ENCODE assay signal across 16 cellular contexts in the genomic region with DNA sequence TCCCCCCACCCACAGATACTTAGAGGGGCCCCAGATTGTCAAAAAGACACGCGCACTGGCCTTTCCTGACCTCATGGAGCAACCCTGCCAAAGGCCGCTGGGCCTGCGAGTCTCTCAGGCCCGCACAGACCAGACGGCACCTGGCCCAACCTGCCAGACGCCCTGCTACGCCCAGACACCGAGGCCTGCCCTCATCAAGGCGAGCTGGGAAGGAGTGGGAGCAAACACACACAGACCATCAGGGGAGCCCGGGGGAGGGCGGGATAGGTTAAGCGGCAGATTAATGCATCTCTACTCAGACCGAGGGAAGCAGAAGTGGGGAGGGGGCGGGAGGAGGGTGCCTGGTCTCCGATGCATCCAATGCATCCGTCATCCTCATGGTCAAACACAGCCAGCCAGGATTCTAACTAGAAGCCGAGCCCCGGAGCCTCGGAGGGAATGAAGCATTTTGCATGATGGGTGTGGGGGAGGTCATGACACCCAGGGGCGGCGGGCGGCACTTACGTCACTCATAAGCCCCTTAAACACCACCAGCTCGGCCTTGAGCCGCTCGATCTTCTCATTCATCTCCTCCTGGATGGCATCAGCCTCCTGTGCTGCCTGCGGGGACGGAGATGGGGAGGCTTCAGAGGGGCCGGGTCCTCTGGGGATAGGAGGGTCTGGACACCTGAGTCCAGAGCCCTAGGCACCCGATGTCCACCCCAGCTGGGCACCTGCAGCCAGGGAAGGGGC. TPM values are rescaled to one million over a fixed set of nuclear protein-coding genes. Genes with fewer than 3 reads are reported as not detected.
A peak's percentile ranks its signal among the peaks of the same experiment; 100 is the strongest.
DNase-seq lines count a peak whose midpoint lies in the region; TF ChIP-seq lines count a peak whose summit lies in the region.
"Had no signal": no experiment of that assay in that cellular context is flagged by ENCODE, and none has a peak within 500 bp of the region (broad histone marks: within the 10 kb centered on the region; RNA-seq: fewer than 3 reads in every experiment).

No MANE protein-coding gene starts in this region.

- peaks cover 55% of the 10 kb centered on the region for H4K20me1 ChIP-seq in BLaER1

- no peak overlapping the region for H3K27ac ChIP-seq in BLaER1
- H3K27ac ChIP-seq in HUES6 (ENCODE audit: low read depth, low read length) = 0 out of 2 replicates have a peak overlapping the region, but pooled peaks have one; percentile 11
- no peak overlapping the region for H3K27ac ChIP-seq in uterus
- H3K27ac ChIP-seq in breast epithelium = no peak overlapping the region

- H3K9me3 Mint-ChIP-seq in mesothelial cell of epicardium = no peaks in the 10 kb centered on the region
- H3K9me3 Mint-ChIP-seq: CD14-positive monocyte had no signal

- no peaks in the 10 kb centered on the region for H3K27me3 Mint-ChIP-seq in mesothelial cell of epicardium (ENCODE audit: low read depth)

- TF ChIP-seq CTCF in mesothelial cell of epicardium (IDR thresholded peaks at IDR 0.05; ENCODE audit: unreplicated experiment) = no peak
- no peak for TF ChIP-seq CTCF in uterus (IDR thresholded peaks at IDR 0.05)
- TF ChIP-seq CTCF in breast epithelium (IDR thresholded peaks at IDR 0.05) = no peak

- H3K4me1 ChIP-seq in BLaER1 = peaks cover 36% of the 10 kb centered on the region
- H3K4me1 ChIP-seq in HUES6 (ENCODE audit: control insufficient read depth, insufficient read depth, low read length) = peaks cover 23% of the 10 kb centered on the region
- H3K4me1 ChIP-seq in uterus = peaks cover 12 to 16% of the 10 kb centered on the region in 2 donors
- peaks cover 13 to 14% of the 10 kb centered on the region in 2 donors for H3K4me1 ChIP-seq in breast epithelium

- peak; percentile 73 for DNase-seq in cerebellum (ENCODE audit: low spot score)
- no peak for DNase-seq in mesothelial cell of epicardium (ENCODE audit: low spot score in 2 of 2, unreplicated experiment in 2 of 2)
- DNase-seq in uterus = no peak
- DNase-seq in breast epithelium (ENCODE audit: low spot score in 2 of 2) = no peak
- DNase-seq in NCI-H526 (lab: John Stamatoyannopoulos, UW) = no peak
- DNase-seq in MV-4-11 (lab: John Stamatoyannopoulos, UW) = no peak
- DNase-seq: NCI-H1436, NCI-H2029, NCI-H2171, NCI-H446, Right ventricle myocardium superior, SK-N-SH had no signal

- TF ChIP-seq POLR2A in uterus (IDR thresholded peaks at IDR 0.05) (no peak), breast epithelium (IDR thresholded peaks at IDR 0.05) (no peak)

- H3K27me3 ChIP-seq in BLaER1 = no peaks in the 10 kb centered on the region
- no peaks in the 10 kb centered on the region for H3K27me3 ChIP-seq in HUES6 (ENCODE audit: control insufficient read depth, insufficient read depth, low read length)
- H3K27me3 ChIP-seq in uterus = no peaks in the 10 kb centered on the region
- no peaks in the 10 kb centered on the region for H3K27me3 ChIP-seq in breast epithelium

- H3K4me1 Mint-ChIP-seq in mesothelial cell of epicardium = peaks cover 31% of the 10 kb centered on the region

- H3K36me3 Mint-ChIP-seq in mesothelial cell of epicardium = peaks cover 3% of the 10 kb centered on the region

- H3K36me3 ChIP-seq in BLaER1 (peaks cover 60% of the 10 kb centered on the region), HUES6 (ENCODE audit: control insufficient read depth, insufficient read depth, low read length) (0 out of 2 replicates have a peak, but pooled peaks cover 3% of the 10 kb centered on the region), uterus (no peaks in the 10 kb centered on the region), breast epithelium (no peaks in the 10 kb centered on the region)

- peak overlapping the region; percentile 50 for H3K27ac Mint-ChIP-seq in mesothelial cell of epicardium

- H3K4me3 ChIP-seq in BLaER1 (no peak overlapping the region), HUES6 (ENCODE audit: low read depth, low read length) (no peak overlapping the region), uterus (no peak overlapping the region), breast epithelium (no peak overlapping the region)

- no peak overlapping the region for H3K4me3 Mint-ChIP-seq in mesothelial cell of epicardium
- H3K4me3 Mint-ChIP-seq: CD14-positive monocyte had no signal

- H3K9ac ChIP-seq in BLaER1 (peak overlapping the region; percentile 41; the same call in 1 of the 2 replicates), HUES6 (ENCODE audit: low read length) (no peak overlapping the region)
- H3K9ac ChIP-seq: SK-N-SH had no signal

- H3K9me3 ChIP-seq in BLaER1 (no peaks in the 10 kb centered on the region), HUES6 (ENCODE audit: control insufficient read depth, insufficient read depth, low read depth, low read length) (no peaks in the 10 kb centered on the region), uterus (no peaks in the 10 kb centered on the region), breast epithelium (no peaks in the 10 kb centered on the region)
- H3K9me3 ChIP-seq: SK-N-SH had no signal

- no peak overlapping the region for H3K4me2 ChIP-seq in BLaER1
- H3K4me2 ChIP-seq: SK-N-SH had no signal

- intact Hi-C loops in uterus (cut with DNase I; ENCODE audit: low total_unique reads) = loop anchor here (10.0 kb wide), 1 partner anchor 155 kb away; no protein-coding TSS in a partner anchor
- intact Hi-C loops in breast epithelium (cut with DNase I; ENCODE audit: low total_unique reads) = no loop called here

RNA-seq across cellular contexts. Expression of a gene that starts 17.0 kb away (rescaled TPM):
- total RNA-seq in cerebellum (6.6 TPM), mesothelial cell of epicardium (10.7 to 11.5 TPM (median 11.5 TPM) in 3 replicates), uterus (10 to 100 TPM in 2 of 4 donors, 1 to 10 TPM in 2; 2.6 to 18.5 (median 10.3) TPM), breast epithelium (10 to 100 TPM; 15.7 to 81.0 (median 23.7) TPM)

RNA-seq across cellular contexts. Expression of a gene that starts 37.1 kb away (rescaled TPM):
- 6.5 TPM for total RNA-seq in cerebellum
- 7.8 to 10.4 TPM (median 9.1 TPM) in 3 replicates for total RNA-seq in mesothelial cell of epicardium
- total RNA-seq in uterus = 10 to 100 TPM in 1 of 4 donors, 1 to 10 TPM in 3; 4.1 to 19.4 (median 7.3) TPM
- 10 to 100 TPM in 2 of 3 donors, 1 to 10 TPM in 1; 5.8 to 35.3 (median 34.4) TPM for total RNA-seq in breast epithelium

RNA-seq across cellular contexts. Expression of a gene that starts 59.9 kb away (rescaled TPM):
- total RNA-seq in cerebellum (not detected), mesothelial cell of epicardium (not detected in 3 replicates), uterus (under 1 TPM in 1 of 4 donors, not detected in 3; 0.27 TPM), breast epithelium (not detected)
- total RNA-seq: Daoy, Right ventricle myocardium superior had no signal
